ENCODE assay signal across 8 cellular contexts in the genomic region with DNA sequence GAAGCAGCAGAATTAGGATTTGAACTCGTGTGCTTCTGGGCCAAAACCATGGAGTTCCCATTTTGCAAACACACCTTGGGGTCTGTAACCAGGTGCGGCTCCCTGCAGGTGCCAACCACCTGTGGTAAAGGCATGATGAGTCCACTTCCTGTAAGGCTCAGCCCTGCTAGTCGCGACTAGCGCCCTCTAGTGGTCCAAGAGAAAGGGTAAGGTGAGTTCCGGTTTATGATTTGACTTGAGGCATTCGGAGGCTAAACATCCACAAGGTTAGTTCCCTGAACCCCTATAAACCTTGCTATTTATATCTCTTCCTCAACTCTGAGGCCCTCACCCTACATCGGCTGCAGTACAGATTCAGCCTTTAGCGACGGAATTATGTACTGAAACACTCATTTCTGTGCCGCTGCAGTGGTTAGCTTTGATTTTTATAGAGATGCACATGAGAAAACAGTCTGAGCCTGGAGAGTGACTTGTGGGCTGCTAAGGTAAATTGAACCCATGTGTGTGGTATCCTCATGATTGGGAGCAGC.
A peak's percentile ranks its signal among the peaks of the same experiment; 100 is the strongest.
DNase-seq lines count a peak whose midpoint lies in the region; ATAC-seq and TF ChIP-seq lines count a peak whose summit lies in the region.

No MANE protein-coding gene starts in this region.

- TF ChIP-seq CTCF in AG04450 (IDR thresholded peaks at IDR 0.05; ENCODE audit: low read depth, low read length), result peak; percentile 58
- TF ChIP-seq CTCF in omental fat pad (IDR thresholded peaks at IDR 0.05), result no peak

- no peak for DNase-seq in AG04450 (ENCODE audit: low read depth, low spot score)
- peak; percentile 30 for DNase-seq in NCI-H2171 treated with DMSO at 0.1 percent for 48 hours (lab: John Stamatoyannopoulos, UW)
- DNase-seq in activated CD8-positive, alpha-beta T cell treated with anti-CD3 and anti-CD28 coated beads, Interleukin-2, amount 10 ng/mL, durations not matched to agents 7 days and 5 days, result peak; percentile 81
- peak; percentile 49 to 74 for DNase-seq in erythroblast (lab: John Stamatoyannopoulos, UW)
- peak; percentile 29 for DNase-seq in omental fat pad (ENCODE audit: low spot score)
- DNase-seq in ureter (ENCODE audit: low spot score), result no peak

- CTCF ChIA-PET in AG04450 (lab: Charles Lee), result interaction anchor here (0.9 kb wide), 1 partner anchor 105 kb away, joined by 3 read pairs; no protein-coding TSS in a partner anchor
- CTCF ChIA-PET in activated CD8-positive, alpha-beta T cell treated with anti-CD3 and anti-CD28 coated beads, Interleukin-2, amount 10 ng/mL, durations not matched to agents 7 days and 5 days (lab: Charles Lee), result interaction anchor here (0.9 to 1.7 kb wide), 3 partner anchors 17 to 262 kb away, joined by 3 to 8 read pairs (median 3); no protein-coding TSS in a partner anchor

- H3K4me3 ChIP-seq in AG04450 (ENCODE audit: low read depth, low read length), result no peak overlapping the region

- H3K27me3 ChIP-seq in AG04450 (ENCODE audit: control insufficient read depth, insufficient read depth, low read length), result no peaks in the 10 kb centered on the region

- no peak overlapping the region for H3K4me3 Mint-ChIP-seq in activated CD8-positive, alpha-beta T cell treated with anti-CD3 and anti-CD28 coated beads, Interleukin-2, amount 10 ng/mL, durations not matched to agents 7 days and 5 days

- peaks cover 6% of the 10 kb centered on the region for H3K4me1 Mint-ChIP-seq in activated CD8-positive, alpha-beta T cell treated with anti-CD3 and anti-CD28 coated beads, Interleukin-2, amount 10 ng/mL, durations not matched to agents 7 days and 5 days (ENCODE audit: low read depth)

- ATAC-seq in GM18517 (IDR thresholded peaks at IDR 0.05; ENCODE audit: unreplicated experiment), result peak; percentile 88
- peak; percentile 94 for ATAC-seq in HG02973 (IDR thresholded peaks at IDR 0.05; ENCODE audit: unreplicated experiment)
- ATAC-seq in activated CD8-positive, alpha-beta T cell treated with anti-CD3 and anti-CD28 coated beads, Interleukin-2, amount 10 ng/mL, durations not matched to agents 7 days and 5 days, result peak; percentile 84
- ATAC-seq in omental fat pad (ENCODE audit: low FRiP score), result no peak

- H3K27ac ChIP-seq in AG04450 (ENCODE audit: low read depth, low read length), result no peak overlapping the region

- POLR2A ChIA-PET in AG04450 (lab: Yijun Ruan, JAX), result no interaction called here
- POLR2A ChIA-PET in activated CD8-positive, alpha-beta T cell treated with anti-CD3 and anti-CD28 coated beads, Interleukin-2, amount 10 ng/mL, durations not matched to agents 7 days and 5 days (lab: Charles Lee), result no interaction called here

- H3K27ac Mint-ChIP-seq in activated CD8-positive, alpha-beta T cell treated with anti-CD3 and anti-CD28 coated beads, Interleukin-2, amount 10 ng/mL, durations not matched to agents 7 days and 5 days, result no peak overlapping the region

- no peaks in the 10 kb centered on the region for H3K9me3 Mint-ChIP-seq in activated CD8-positive, alpha-beta T cell treated with anti-CD3 and anti-CD28 coated beads, Interleukin-2, amount 10 ng/mL, durations not matched to agents 7 days and 5 days (ENCODE audit: insufficient read depth)

- no peaks in the 10 kb centered on the region for H3K9me3 ChIP-seq in AG04450 (ENCODE audit: control insufficient read depth, insufficient read depth, low read length)

- no peak for TF ChIP-seq POLR2A in erythroblast (IDR thresholded peaks at IDR 0.05; ENCODE audit: low read length)

- H3K27me3 Mint-ChIP-seq in activated CD8-positive, alpha-beta T cell treated with anti-CD3 and anti-CD28 coated beads, Interleukin-2, amount 10 ng/mL, durations not matched to agents 7 days and 5 days (ENCODE audit: low read depth), result no peaks in the 10 kb centered on the region

- H3K36me3 Mint-ChIP-seq in activated CD8-positive, alpha-beta T cell treated with anti-CD3 and anti-CD28 coated beads, Interleukin-2, amount 10 ng/mL, durations not matched to agents 7 days and 5 days (ENCODE audit: low read depth), result no peaks in the 10 kb centered on the region

Comparison
In these comparisons a context has a peak if more than half of its experiments do, and no peak if none do; other contexts are left out.
1. DNase-seq: peak in NCI-H2171 treated with DMSO at 0.1 percent for 48 hours (single experiment), activated CD8-positive, alpha-beta T cell treated with anti-CD3 and anti-CD28 coated beads, Interleukin-2, amount 10 ng/mL, durations not matched to agents 7 days and 5 days (single experiment), erythroblast (2 of 2) and omental fat pad (single experiment); none in AG04450 (single experiment) and ureter (single experiment).